Comparison of ENCODE assay signal across 20 cellular contexts in the genomic region with DNA sequence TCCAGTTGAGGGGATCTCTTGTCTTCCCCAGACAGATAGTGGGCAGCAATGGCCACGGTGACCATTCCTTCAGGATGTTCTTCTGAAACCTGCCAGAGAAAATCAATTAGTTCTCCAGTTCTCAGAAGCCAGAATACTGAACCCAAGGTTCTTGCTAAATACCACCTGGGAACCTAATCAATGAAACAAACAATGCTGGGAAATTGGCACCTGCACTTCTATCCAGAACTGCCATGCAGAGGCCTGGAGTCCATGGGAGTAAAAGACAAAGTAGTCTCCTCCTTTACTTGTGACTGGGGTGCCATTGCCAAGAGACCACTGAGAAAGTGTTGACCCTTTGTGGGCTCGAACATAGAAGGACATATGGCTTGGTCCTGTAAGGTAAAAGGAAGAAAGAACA.
"Had no signal": no experiment of that assay in that cellular context is flagged by ENCODE, and none has a peak within 500 bp of the region (broad histone marks: within the 10 kb centered on the region; RNA-seq: fewer than 3 reads in every experiment).

No MANE protein-coding gene starts in this region.

- H3K4me3 Mint-ChIP-seq: natural killer cell had no signal

- H3K4me3 ChIP-seq: lung, prostate gland, spleen, thyroid gland, upper lobe of right lung had no signal

- H3K27ac ChIP-seq: prostate gland, spleen, thyroid gland, upper lobe of right lung had no signal

- DNase-seq: activated CD4-positive, alpha-beta T cell treated with anti-CD3 and anti-CD28 coated beads, Interleukin-2, amount 50 U/mL, for 48 hours; activated gamma-delta T cell; activated T-cell treated with anti-CD3 and anti-CD28 coated beads, Interleukin-2, amount 50 U/mL, for 1 hour; aorta; central memory CD4-positive, alpha-beta T cell; effector memory CD4-positive, alpha-beta T cell; foreskin melanocyte; kidney; natural killer cell; spleen; stimulated activated CD4-positive, alpha-beta T cell treated with anti-CD3 and anti-CD28 coated beads, Interleukin-4, amount 100 ng/mL, for 1 hour; stimulated activated naive CD4-positive, alpha-beta T cell treated with Interleukin-2 at 50 U/mL for 16 hours; substantia nigra; T-helper 9 cell; thyroid gland; upper lobe of right lung had no signal

- H3K36me3 ChIP-seq: prostate gland had no signal

- ATAC-seq: esophagus mucosa, natural killer cell, upper lobe of right lung had no signal

- H3K9me3 ChIP-seq: prostate gland, thyroid gland, upper lobe of right lung had no signal

- H3K27me3 ChIP-seq: spleen, thyroid gland, upper lobe of right lung had no signal

- FAIRE-seq: colon, kidney had no signal

- H3K4me1 ChIP-seq: prostate gland, spleen, upper lobe of right lung had no signal
